Comparison of ENCODE assay signal across 12 cellular contexts in genomic region chr1:61434276-61434675, GRCh38.
DNase-seq lines count a peak whose midpoint lies in the region; ATAC-seq and TF ChIP-seq lines count a peak whose summit lies in the region.
"Had no signal": no experiment of that assay in that cellular context is flagged by ENCODE, and none has a peak within 500 bp of the region (broad histone marks: within the 10 kb centered on the region; RNA-seq: fewer than 3 reads in every experiment).

No MANE protein-coding gene starts in this region.

- H3K9me3 ChIP-seq in Karpas-422 (ENCODE audit: low read length) = no peaks in the 10 kb centered on the region

- H3K36me3 Mint-ChIP-seq in GM23338 (ENCODE audit: low read depth) = no peaks in the 10 kb centered on the region
- H3K36me3 Mint-ChIP-seq: WTC11 had no signal

- peaks cover 18% of the 10 kb centered on the region for H3K4me1 ChIP-seq in GM23338 (ENCODE audit: insufficient read depth)
- peaks cover 16% of the 10 kb centered on the region for H3K4me1 ChIP-seq in Karpas-422 (ENCODE audit: low read length)

- H4K20me1 ChIP-seq in GM23338 (replicated peaks; ENCODE audit: insufficient read depth) (no peaks in the 10 kb centered on the region), Karpas-422 (ENCODE audit: insufficient read depth, low read depth, low read length) (no peaks in the 10 kb centered on the region; the same call in 1 of the 2 replicates)

- H3K4me2 ChIP-seq in GM23338 = no peak overlapping the region
- no peak overlapping the region for H3K4me2 ChIP-seq in Karpas-422 (ENCODE audit: low read depth, low read length, poor library complexity, severe bottlenecking)

- intact Hi-C loops in Right ventricle myocardium superior (cut with DNase I) = loop anchor here (10.0 kb wide), 1 partner anchor 99 kb away; no protein-coding TSS in a partner anchor
- intact Hi-C loops in cardiac septum (cut with DNase I) = no loop called here
- intact Hi-C loops in head of caudate nucleus (cut with DNase I) = no loop called here

- no peaks in the 10 kb centered on the region for H3K36me3 ChIP-seq in GM23338 (ENCODE audit: insufficient read depth)
- no peaks in the 10 kb centered on the region for H3K36me3 ChIP-seq in Karpas-422 (ENCODE audit: insufficient read depth, low read length)

- H3K4me3 ChIP-seq in GM23338 (no peak overlapping the region), Karpas-422 (ENCODE audit: low read length) (no peak overlapping the region)

- CTCF ChIA-PET in RWPE1 (lab: Yijun Ruan, JAX) = no interaction called here

- no peak overlapping the region for H3K27ac Mint-ChIP-seq in GM23338
- H3K27ac Mint-ChIP-seq: WTC11 had no signal

- H3K9ac ChIP-seq in Karpas-422 (ENCODE audit: low read length) = no peak overlapping the region

- H3K9me2 ChIP-seq in GM23338 (ENCODE audit: insufficient read depth) = no peaks in the 10 kb centered on the region
- no peaks in the 10 kb centered on the region for H3K9me2 ChIP-seq in Karpas-422 (replicated peaks; ENCODE audit: insufficient read depth, low read length)

- DNase-seq in Right ventricle myocardium superior = no peak
- no peak for DNase-seq in cardiac septum (ENCODE audit: low spot score)
- DNase-seq in RWPE1 (ENCODE audit: low spot score) = peak; percentile 68
- DNase-seq in head of caudate nucleus = peak in 34 of 42 donors; percentile 20 to 92 (median 60)
- DNase-seq in T-helper 2 cell = no peak
- DNase-seq in GM23338 (ENCODE audit: low spot score) = no peak
- DNase-seq in Karpas-422 = no peak
- DNase-seq: GDM1, NCI-H1092, small intestine had no signal

- POLR2A ChIA-PET in RWPE1 (lab: Yijun Ruan, JAX; ENCODE audit: low non-redundant PET) = no interaction called here

- H3K27ac ChIP-seq in RWPE1 (no peak overlapping the region), GM23338 (ENCODE audit: low read depth) (no peak overlapping the region), Karpas-422 (ENCODE audit: low read length) (no peak overlapping the region)

- TF ChIP-seq CTCF in RWPE1 (conservative IDR thresholded peaks at IDR 0.05; ENCODE audit: low read depth) (no peak), GM23338 (conservative IDR thresholded peaks at IDR 0.05; ENCODE audit: low read depth in 2 of 2) (no peak)

- H3K27me3 ChIP-seq in GM23338 (ENCODE audit: insufficient read depth) = no peaks in the 10 kb centered on the region
- H3K27me3 ChIP-seq in Karpas-422 (ENCODE audit: low read length) = no peaks in the 10 kb centered on the region

- no peaks in the 10 kb centered on the region for H3K27me3 Mint-ChIP-seq in GM23338 (ENCODE audit: insufficient read depth, low read depth, poor library complexity)

- H3K79me2 ChIP-seq in GM23338 (replicated peaks; ENCODE audit: insufficient read depth) = no peaks in the 10 kb centered on the region
- no peaks in the 10 kb centered on the region for H3K79me2 ChIP-seq in Karpas-422 (ENCODE audit: low read length)

- H2AFZ ChIP-seq in GM23338 = no peak overlapping the region
- no peak overlapping the region for H2AFZ ChIP-seq in Karpas-422 (ENCODE audit: low read length)

- ATAC-seq in Right ventricle myocardium superior (ENCODE audit: poor library complexity) = peak; percentile 25
- ATAC-seq in GM23338 = no peak
- no peak for ATAC-seq in HG02798 (IDR thresholded peaks at IDR 0.05; ENCODE audit: poor library complexity, unreplicated experiment)
- ATAC-seq: WTC11 had no signal

- H3K4me1 Mint-ChIP-seq in GM23338 = peaks cover 7% of the 10 kb centered on the region

- no peaks in the 10 kb centered on the region for H3K9me3 Mint-ChIP-seq in GM23338

- H3F3A ChIP-seq in GM23338 (replicated peaks; ENCODE audit: low read depth) = no peaks in the 10 kb centered on the region

- H3K4me3 Mint-ChIP-seq in GM23338 = no peak overlapping the region
- H3K4me3 Mint-ChIP-seq: WTC11 had no signal

TF ChIP-seq in GM23338, 12 proteins besides CTCF, POLR2A, EP300 and RAD21 (continues in another document):
- TF ChIP-seq STAT1 (IDR thresholded peaks at IDR 0.05; ENCODE audit: unreplicated experiment) (no peak), EZH2 (IDR thresholded peaks at IDR 0.05; ENCODE audit: low read depth, unreplicated experiment) (no peak), CREB1 (CRISPR knock-in tag; IDR thresholded peaks at IDR 0.05; ENCODE audit: low read depth) (no peak), REST (IDR thresholded peaks at IDR 0.05; ENCODE audit: unreplicated experiment) (no peak), JUNB (IDR thresholded peaks at IDR 0.05; ENCODE audit: unreplicated experiment) (no peak), ZNF462 (CRISPR knock-in tag; IDR thresholded peaks at IDR 0.05) (no peak), NANOG (IDR thresholded peaks at IDR 0.05; ENCODE audit: borderline replicate concordance) (no peak)

Comparison
In these comparisons a context has a peak if more than half of its experiments do, and no peak if none do; other contexts are left out.
1. DNase-seq: peak in RWPE1 (single experiment) and head of caudate nucleus (34 of 42); none in Right ventricle myocardium superior (single experiment), cardiac septum (single experiment), T-helper 2 cell (0 of 5), GM23338 (single experiment) and Karpas-422 (single experiment).